24 cellular contexts compared by ENCODE assay signal in the genomic region with DNA sequence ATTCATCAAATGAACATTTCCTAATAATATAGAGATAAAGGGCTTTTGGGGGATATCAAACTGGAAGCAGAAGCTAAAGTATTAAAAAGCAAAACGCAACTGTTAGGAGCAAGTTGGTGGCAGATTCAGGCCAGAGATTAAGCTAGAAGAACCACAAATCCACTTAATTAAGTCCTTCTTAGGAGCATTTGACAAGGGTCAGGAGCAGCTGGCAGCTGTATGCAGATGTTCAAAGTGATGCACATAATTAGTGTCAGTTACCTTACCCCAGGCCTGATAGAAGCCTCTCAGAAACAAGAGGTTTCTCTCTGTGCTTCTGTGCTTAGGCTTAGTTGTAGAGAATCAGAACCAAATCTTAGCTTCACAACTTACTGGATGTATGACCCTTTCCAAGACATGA.
"Had no signal": no experiment of that assay in that cellular context is flagged by ENCODE, and none has a peak within 500 bp of the region (broad histone marks: within the 10 kb centered on the region; RNA-seq: fewer than 3 reads in every experiment).

No MANE protein-coding gene starts in this region.

- H3K9me3 ChIP-seq: adrenal gland, body of pancreas, esophagus muscularis mucosa, heart left ventricle, psoas muscle, sigmoid colon, stomach, tibial artery, upper lobe of right lung had no signal

- H3K27me3 ChIP-seq: adrenal gland, body of pancreas, esophagus muscularis mucosa, foreskin keratinocyte, heart left ventricle, sigmoid colon, stomach, tibial artery, upper lobe of right lung had no signal

- H3K36me3 ChIP-seq: adrenal gland, esophagus muscularis mucosa, heart left ventricle, sigmoid colon, stomach, tibial artery, upper lobe of right lung had no signal

- H3K9ac ChIP-seq: parathyroid adenoma had no signal

- ATAC-seq: body of pancreas; foreskin keratinocyte; heart left ventricle; psoas muscle; stimulated activated naive B cell treated with anti-CD40 and anti-IgM and Interleukin-4, amounts not matched to agents 10 μg/mL and 1 μg/mL and 100 μg/mL, for 72 hours; upper lobe of right lung had no signal

- H3K4me3 ChIP-seq: adrenal gland, body of pancreas, esophagus muscularis mucosa, heart left ventricle, psoas muscle, sigmoid colon, stomach, tibial artery, upper lobe of right lung had no signal

- H3K79me2 ChIP-seq: parathyroid adenoma had no signal

- H3K27ac ChIP-seq: adrenal gland, body of pancreas, esophagus muscularis mucosa, foreskin keratinocyte, heart left ventricle, parathyroid adenoma, psoas muscle, sigmoid colon, stomach, tibial artery, upper lobe of right lung, VCaP had no signal

- DNase-seq: activated CD4-positive, alpha-beta T cell treated with anti-CD3 and anti-CD28 coated beads for 4 hours; activated CD4-positive, alpha-beta T cell treated with anti-CD3 and anti-CD28 coated beads, Interleukin-2, amount 50 U/mL, for 4 hours; activated effector memory CD4-positive, alpha-beta T cell treated with Interleukin-2 at 50 U/mL for 16 hours; activated naive CD4-positive, alpha-beta T cell treated with Interleukin-2 at 50 U/mL for 16 hours; activated naive CD8-positive, alpha-beta T cell treated with anti-CD3 and anti-CD28 coated beads for 36 hours; adrenal gland; aorta; body of pancreas; dermis blood vessel endothelial cell; effector CD4-positive, alpha-beta T cell; foreskin keratinocyte; heart left ventricle; naive B cell; psoas muscle; sigmoid colon; small intestine; stimulated activated CD4-positive, alpha-beta T cell treated with anti-CD3 and anti-CD28 coated beads, Interleukin-1b, Interleukin-23, amount 100 ng/mL, for 48 hours; stimulated activated naive B cell treated with anti-CD40 and anti-IgM and Interleukin-4, amounts not matched to agents 10 μg/mL and 1 μg/mL and 100 μg/mL, for 72 hours; stomach; tibial artery; upper lobe of right lung had no signal

- H2AFZ ChIP-seq: parathyroid adenoma had no signal

- H3K4me1 ChIP-seq: adrenal gland, body of pancreas, esophagus muscularis mucosa, foreskin keratinocyte, heart left ventricle, parathyroid adenoma, psoas muscle, sigmoid colon, stomach, tibial artery, upper lobe of right lung had no signal
